18 cellular contexts compared by ENCODE assay signal in genomic region chr5:53322257-53322656, GRCh38.
"Had no signal": no experiment of that assay in that cellular context is flagged by ENCODE, and none has a peak within 500 bp of the region (broad histone marks: within the 10 kb centered on the region; RNA-seq: fewer than 3 reads in every experiment).

No MANE protein-coding gene starts in this region.

- H3K27me3 Mint-ChIP-seq: effector memory CD8-positive, alpha-beta T cell had no signal

- H3K4me3 ChIP-seq: cardiac muscle cell, hepatocyte, lower lobe of right lung, right atrium auricular region, stomach had no signal

- H3K4me3 Mint-ChIP-seq: activated T-cell treated with anti-CD3 and anti-CD28 coated beads, Interleukin-2, amount 50 U/mL, for 72 hours; effector memory CD8-positive, alpha-beta T cell; nephron; T-helper 1 cell treated with Interleukin-12 subunit alpha and Interleukin-12 subunit beta and Interleukin-4 antibody, amounts not matched to agents 30 μg/mL and 1 μg/mL, for 36 hours had no signal

- H3K4me2 ChIP-seq: hepatocyte had no signal

- H3K27ac ChIP-seq: cardiac muscle cell, hepatocyte, lower lobe of right lung, right atrium auricular region, stomach had no signal

- H3K27ac Mint-ChIP-seq: activated T-cell treated with anti-CD3 and anti-CD28 coated beads, Interleukin-2, amount 50 U/mL, for 72 hours; effector memory CD8-positive, alpha-beta T cell; T-helper 1 cell treated with Interleukin-12 subunit alpha and Interleukin-12 subunit beta and Interleukin-4 antibody, amounts not matched to agents 30 μg/mL and 1 μg/mL, for 36 hours had no signal

- H3K9me3 Mint-ChIP-seq: nephron; T-helper 1 cell treated with Interleukin-12 subunit alpha and Interleukin-12 subunit beta and Interleukin-4 antibody, amounts not matched to agents 30 μg/mL and 1 μg/mL, for 36 hours had no signal

- H3K27me3 ChIP-seq: cardiac muscle cell, hepatocyte, right atrium auricular region, stomach had no signal

- ATAC-seq: activated CD4-positive, CD25-positive, alpha-beta regulatory T cell treated with anti-CD3 and anti-CD28 coated beads, Interleukin-2, amount 50 U/mL, for 24 hours; activated T-cell treated with anti-CD3 and anti-CD28 coated beads, Interleukin-2, amount 50 U/mL, for 72 hours; effector memory CD8-positive, alpha-beta T cell; lower lobe of right lung had no signal

- DNase-seq: activated CD4-positive, alpha-beta T cell treated with anti-CD3 and anti-CD28 coated beads, Interleukin-2, amount 50 U/mL, for 4 hours; activated effector memory CD4-positive, alpha-beta T cell treated with anti-CD3 and anti-CD28 coated beads, Interleukin-2, amount 50 U/mL, for 16 hours; activated naive CD4-positive, alpha-beta T cell treated with anti-CD3 and anti-CD28 coated beads, Interleukin-2, amount 50 U/mL, for 16 hours; activated T-cell treated with anti-CD3 and anti-CD28 coated beads, Interleukin-2, amount 50 U/mL, for 72 hours; aorta; dermis blood vessel endothelial cell; effector memory CD8-positive, alpha-beta T cell; foreskin fibroblast; lower lobe of right lung; occipital lobe; stomach; trophoblast cell had no signal

- H3K4me1 ChIP-seq: lower lobe of right lung, right atrium auricular region, stomach had no signal

- H3K9me3 ChIP-seq: lower lobe of right lung, right atrium auricular region, stomach had no signal

- H2AFZ ChIP-seq: hepatocyte had no signal

- H3K36me3 ChIP-seq: cardiac muscle cell, lower lobe of right lung, right atrium auricular region, stomach had no signal

- H3K79me2 ChIP-seq: hepatocyte had no signal
